Comparison of ENCODE assay signal across 9 cellular contexts in genomic region chr1:19435851-19436465, GRCh38. TPM values are rescaled to one million over a fixed set of nuclear protein-coding genes. Genes with fewer than 3 reads are reported as not detected.
DNase-seq lines count a peak whose midpoint lies in the region; ATAC-seq and TF ChIP-seq lines count a peak whose summit lies in the region.
"Had no signal": no experiment of that assay in that cellular context is flagged by ENCODE, and none has a peak within 500 bp of the region (broad histone marks: within the 10 kb centered on the region; RNA-seq: fewer than 3 reads in every experiment).

No MANE protein-coding gene starts in this region.

- peak overlapping the region; percentile 89 for H3K27ac ChIP-seq in smooth muscle cell (ENCODE audit: low read depth)
- H3K27ac ChIP-seq: SK-N-MC had no signal

- DNase-seq in EL = peak; percentile 75
- peak; percentile 47 for DNase-seq in activated CD4-positive, alpha-beta memory T cell treated with anti-CD3 and anti-CD28 coated beads for 36 hours
- DNase-seq in fibroblast of peridontal ligament (ENCODE audit: extremely low read depth) = peak; percentile 69
- no peak for DNase-seq in smooth muscle cell (lab: John Stamatoyannopoulos, UW; ENCODE audit: unreplicated experiment)
- no peak for DNase-seq in A172 (ENCODE audit: low spot score)
- no peak for DNase-seq in COR-L47 (lab: John Stamatoyannopoulos, UW)

- H3K4me3 ChIP-seq in smooth muscle cell = no peak overlapping the region
- H3K4me3 ChIP-seq: SK-N-MC had no signal

- H3K4me2 ChIP-seq in smooth muscle cell = peak overlapping the region; percentile 60

- H3K9ac ChIP-seq in smooth muscle cell (ENCODE audit: low read depth) = peak overlapping the region; percentile 38

- H3K36me3 ChIP-seq in smooth muscle cell (ENCODE audit: low read depth) = no peaks in the 10 kb centered on the region

- H3K4me1 Mint-ChIP-seq in activated CD4-positive, alpha-beta memory T cell treated with anti-CD3 and anti-CD28 coated beads for 36 hours (ENCODE audit: low read depth) = peaks cover 83% of the 10 kb centered on the region

- no peaks in the 10 kb centered on the region for H3K27me3 ChIP-seq in smooth muscle cell (ENCODE audit: low read depth)

- ATAC-seq in HG03139 (IDR thresholded peaks at IDR 0.05; ENCODE audit: unreplicated experiment) (no peak), GM19467 (IDR thresholded peaks at IDR 0.05; ENCODE audit: unreplicated experiment) (no peak)

- 40% methylated on average over 13 of the region's 13 CpGs for WGBS in smooth muscle cell (ENCODE audit: low lambda C conversion rate)

- peaks cover 10% of the 10 kb centered on the region for H3K36me3 Mint-ChIP-seq in activated CD4-positive, alpha-beta memory T cell treated with anti-CD3 and anti-CD28 coated beads for 36 hours

- intact Hi-C loops in activated CD4-positive, alpha-beta memory T cell treated with anti-CD3 and anti-CD28 coated beads for 36 hours (cut with micrococcal nuclease) = loop anchor here (5.0 kb wide), 2 partner anchors 146 to 216 kb away; no protein-coding TSS in a partner anchor

- peaks cover 99% of the 10 kb centered on the region for H4K20me1 ChIP-seq in smooth muscle cell (ENCODE audit: low read depth)

- CTCF ChIA-PET in activated CD4-positive, alpha-beta memory T cell treated with anti-CD3 and anti-CD28 coated beads for 36 hours (lab: Charles Lee) = interaction anchor here (0.8 to 3.5 kb wide), 5 partner anchors 10 to 147 kb away, joined by 3 to 13 read pairs (median 4); no protein-coding TSS in a partner anchor

- peaks cover 29% of the 10 kb centered on the region for H3F3A ChIP-seq in smooth muscle cell (ENCODE audit: low read depth)

- no peak for TF ChIP-seq CTCF in smooth muscle cell (IDR thresholded peaks at IDR 0.05; ENCODE audit: borderline replicate concordance, insufficient read depth, poor library complexity, severe bottlenecking)

- H3K79me2 ChIP-seq in smooth muscle cell (ENCODE audit: low read depth) = peaks cover 91% of the 10 kb centered on the region

- no peaks in the 10 kb centered on the region for H3K9me3 Mint-ChIP-seq in activated CD4-positive, alpha-beta memory T cell treated with anti-CD3 and anti-CD28 coated beads for 36 hours

- H3K27ac Mint-ChIP-seq in activated CD4-positive, alpha-beta memory T cell treated with anti-CD3 and anti-CD28 coated beads for 36 hours = peak overlapping the region; percentile 75

- H3K9me3 ChIP-seq in smooth muscle cell (replicated peaks; ENCODE audit: low read depth) = no peaks in the 10 kb centered on the region

- no peak overlapping the region for H3K4me3 Mint-ChIP-seq in activated CD4-positive, alpha-beta memory T cell treated with anti-CD3 and anti-CD28 coated beads for 36 hours

- POLR2A ChIA-PET in activated CD4-positive, alpha-beta memory T cell treated with anti-CD3 and anti-CD28 coated beads for 36 hours (lab: Charles Lee) = interaction anchor here (1.0 to 1.7 kb wide), 3 partner anchors 12 to 43 kb away, joined by 4 to 7 read pairs (median 6); no protein-coding TSS in a partner anchor

- peaks cover 11% of the 10 kb centered on the region for H3K4me1 ChIP-seq in smooth muscle cell (ENCODE audit: low read depth)

- no peak overlapping the region for H2AFZ ChIP-seq in smooth muscle cell (ENCODE audit: low read depth)

- no peaks in the 10 kb centered on the region for H3K27me3 Mint-ChIP-seq in activated CD4-positive, alpha-beta memory T cell treated with anti-CD3 and anti-CD28 coated beads for 36 hours

RNA-seq across cellular contexts. Expression of gene CAPZB, which starts 49.4 kb away (rescaled TPM):
- total RNA-seq in activated CD4-positive, alpha-beta memory T cell treated with anti-CD3 and anti-CD28 coated beads for 36 hours = 100 to 1,000 TPM; 388 to 419 TPM
- 205 and 209 TPM in 2 replicates for total RNA-seq in smooth muscle cell
- 405 TPM in 2 replicates for polyA plus RNA-seq in smooth muscle cell
- 40.0 and 68.8 TPM in 2 replicates for total RNA-seq in A172 (2014; rRNA removed; shearing (Covaris generic))

Comparison
In these comparisons a context has a peak if more than half of its experiments do, and no peak if none do; other contexts are left out.
1. DNase-seq: peak in EL (single experiment), activated CD4-positive, alpha-beta memory T cell treated with anti-CD3 and anti-CD28 coated beads for 36 hours (single experiment) and fibroblast of peridontal ligament (single experiment); none in smooth muscle cell (single experiment), A172 (single experiment) and COR-L47 (single experiment).